ENCODE assay signal across 28 cellular contexts in genomic region chr6:105348897-105349296, GRCh38.
"Had no signal": no experiment of that assay in that cellular context is flagged by ENCODE, and none has a peak within 500 bp of the region (broad histone marks: within the 10 kb centered on the region; RNA-seq: fewer than 3 reads in every experiment).

No MANE protein-coding gene starts in this region.

- H3K4me3 Mint-ChIP-seq: activated CD4-positive, alpha-beta memory T cell treated with anti-CD3 and anti-CD28 coated beads for 36 hours; activated CD4-positive, alpha-beta T cell treated with anti-CD3 and anti-CD28 coated beads for 36 hours; activated CD4-positive, alpha-beta T cell treated with anti-CD3 and anti-CD28 coated beads, Interleukin-2, amount 10 ng/mL, durations not matched to agents 24 days and 14 days; activated naive CD4-positive, alpha-beta T cell treated with anti-CD3 and anti-CD28 coated beads, Interleukin-2, amount 10 ng/mL, durations not matched to agents 7 days and 5 days; activated naive CD8-positive, alpha-beta T cell treated with anti-CD3 and anti-CD28 coated beads, Interleukin-2, amount 10 ng/mL, durations not matched to agents 7 days and 5 days; activated T-cell treated with anti-CD3 and anti-CD28 coated beads, Interleukin-2, amount 50 U/mL, for 24 hours; activated T-cell treated with anti-CD3 and anti-CD28 coated beads, Interleukin-2, amount 50 U/mL, for 72 hours; brain; central memory CD8-positive, alpha-beta T cell; dendritic cell treated with granulocyte-macrophage colony-stimulating factor and Interleukin-4, amounts not matched to agents 40 ng/mL and 50 ng/mL, for 4 days; endodermal cell had no signal

- DNase-seq: activated CD4-positive, alpha-beta memory T cell treated with anti-CD3 and anti-CD28 coated beads for 36 hours; activated CD4-positive, alpha-beta T cell treated with anti-CD3 and anti-CD28 coated beads for 36 hours; activated CD4-positive, alpha-beta T cell treated with anti-CD3 and anti-CD28 coated beads, Interleukin-2, amount 10 ng/mL, durations not matched to agents 24 days and 14 days; activated CD4-positive, CD25-positive, alpha-beta regulatory T cell; activated CD4-positive, CD25-positive, alpha-beta regulatory T cell treated with anti-CD3 and anti-CD28 coated beads, Interleukin-2, amount 50 U/mL, for 72 hours; activated CD8-positive, alpha-beta memory T cell treated with anti-CD3 and anti-CD28 coated beads, Interleukin-2, amount 50 U/mL, for 48 hours; activated gamma-delta T cell; activated naive CD4-positive, alpha-beta T cell; activated naive CD4-positive, alpha-beta T cell treated with anti-CD3 and anti-CD28 coated beads, Interleukin-2, amount 10 ng/mL, durations not matched to agents 7 days and 5 days; activated naive CD8-positive, alpha-beta T cell treated with anti-CD3 and anti-CD28 coated beads, Interleukin-2, amount 10 ng/mL, durations not matched to agents 7 days and 5 days; activated T-cell treated with anti-CD3 and anti-CD28 coated beads for 4 hours; activated T-cell treated with anti-CD3 and anti-CD28 coated beads, Interleukin-2, amount 50 U/mL, for 24 hours; activated T-cell treated with anti-CD3 and anti-CD28 coated beads, Interleukin-2, amount 50 U/mL, for 72 hours; dorsolateral prefrontal cortex; effector memory CD4-positive, alpha-beta T cell; endodermal cell; foreskin fibroblast; gastrocnemius medialis; glutamatergic neuron; heart left ventricle; T-helper 2 cell had no signal

- H3K27me3 Mint-ChIP-seq: activated CD4-positive, alpha-beta memory T cell treated with anti-CD3 and anti-CD28 coated beads for 36 hours; activated CD4-positive, alpha-beta T cell treated with anti-CD3 and anti-CD28 coated beads for 36 hours; activated CD4-positive, alpha-beta T cell treated with anti-CD3 and anti-CD28 coated beads, Interleukin-2, amount 10 ng/mL, durations not matched to agents 24 days and 14 days; activated naive CD4-positive, alpha-beta T cell treated with anti-CD3 and anti-CD28 coated beads, Interleukin-2, amount 10 ng/mL, durations not matched to agents 7 days and 5 days; activated naive CD8-positive, alpha-beta T cell treated with anti-CD3 and anti-CD28 coated beads, Interleukin-2, amount 10 ng/mL, durations not matched to agents 7 days and 5 days; activated T-cell treated with anti-CD3 and anti-CD28 coated beads, Interleukin-2, amount 50 U/mL, for 24 hours; brain; central memory CD8-positive, alpha-beta T cell; dendritic cell treated with granulocyte-macrophage colony-stimulating factor and Interleukin-4, amounts not matched to agents 40 ng/mL and 50 ng/mL, for 4 days had no signal

- H3K4me1 Mint-ChIP-seq: activated CD4-positive, alpha-beta T cell treated with anti-CD3 and anti-CD28 coated beads, Interleukin-2, amount 10 ng/mL, durations not matched to agents 24 days and 14 days; activated naive CD4-positive, alpha-beta T cell treated with anti-CD3 and anti-CD28 coated beads, Interleukin-2, amount 10 ng/mL, durations not matched to agents 7 days and 5 days; activated naive CD8-positive, alpha-beta T cell treated with anti-CD3 and anti-CD28 coated beads, Interleukin-2, amount 10 ng/mL, durations not matched to agents 7 days and 5 days had no signal

- H3K36me3 ChIP-seq: breast epithelium had no signal

- H3K4me3 ChIP-seq: ascending aorta, breast epithelium, coronary artery, dorsolateral prefrontal cortex, gastrocnemius medialis, heart left ventricle had no signal

- H3K4me1 ChIP-seq: ascending aorta, breast epithelium had no signal

- ATAC-seq: activated CD4-positive, alpha-beta T cell treated with anti-CD3 and anti-CD28 coated beads for 36 hours; activated naive CD4-positive, alpha-beta T cell treated with anti-CD3 and anti-CD28 coated beads, Interleukin-2, amount 50 U/mL, for 72 hours; activated T-cell treated with anti-CD3 and anti-CD28 coated beads, Interleukin-2, amount 50 U/mL, for 72 hours; gastrocnemius medialis; heart left ventricle had no signal

- H3K27me3 ChIP-seq: ascending aorta, breast epithelium, dorsolateral prefrontal cortex, gastrocnemius medialis, heart left ventricle had no signal

- H3K9me3 ChIP-seq: ascending aorta, breast epithelium, gastrocnemius medialis had no signal

- H3K27ac Mint-ChIP-seq: activated CD4-positive, alpha-beta memory T cell treated with anti-CD3 and anti-CD28 coated beads for 36 hours; activated CD4-positive, alpha-beta T cell treated with anti-CD3 and anti-CD28 coated beads for 36 hours; activated CD4-positive, alpha-beta T cell treated with anti-CD3 and anti-CD28 coated beads, Interleukin-2, amount 10 ng/mL, durations not matched to agents 24 days and 14 days; activated naive CD4-positive, alpha-beta T cell treated with anti-CD3 and anti-CD28 coated beads, Interleukin-2, amount 10 ng/mL, durations not matched to agents 7 days and 5 days; activated naive CD4-positive, alpha-beta T cell treated with anti-CD3 and anti-CD28 coated beads, Interleukin-2, amount 50 U/mL, for 72 hours; activated naive CD8-positive, alpha-beta T cell treated with anti-CD3 and anti-CD28 coated beads, Interleukin-2, amount 10 ng/mL, durations not matched to agents 7 days and 5 days; activated T-cell treated with anti-CD3 and anti-CD28 coated beads, Interleukin-2, amount 50 U/mL, for 24 hours; activated T-cell treated with anti-CD3 and anti-CD28 coated beads, Interleukin-2, amount 50 U/mL, for 72 hours; dendritic cell treated with granulocyte-macrophage colony-stimulating factor and Interleukin-4, amounts not matched to agents 40 ng/mL and 50 ng/mL, for 4 days had no signal

- H3K27ac ChIP-seq: ascending aorta, breast epithelium, coronary artery, dorsolateral prefrontal cortex, heart left ventricle had no signal

- H3K9me3 Mint-ChIP-seq: activated CD4-positive, alpha-beta T cell treated with anti-CD3 and anti-CD28 coated beads, Interleukin-2, amount 10 ng/mL, durations not matched to agents 24 days and 14 days; activated naive CD4-positive, alpha-beta T cell treated with anti-CD3 and anti-CD28 coated beads, Interleukin-2, amount 10 ng/mL, durations not matched to agents 7 days and 5 days; activated naive CD4-positive, alpha-beta T cell treated with anti-CD3 and anti-CD28 coated beads, Interleukin-2, amount 50 U/mL, for 72 hours; activated naive CD8-positive, alpha-beta T cell treated with anti-CD3 and anti-CD28 coated beads, Interleukin-2, amount 10 ng/mL, durations not matched to agents 7 days and 5 days; activated T-cell treated with anti-CD3 and anti-CD28 coated beads, Interleukin-2, amount 50 U/mL, for 24 hours; activated T-cell treated with anti-CD3 and anti-CD28 coated beads, Interleukin-2, amount 50 U/mL, for 72 hours; central memory CD8-positive, alpha-beta T cell; dendritic cell treated with granulocyte-macrophage colony-stimulating factor and Interleukin-4, amounts not matched to agents 40 ng/mL and 50 ng/mL, for 4 days had no signal
